11 cellular contexts compared by ENCODE assay signal in genomic region chrX:83759872-83760271, GRCh38.
DNase-seq lines count a peak whose midpoint lies in the region; ATAC-seq and TF ChIP-seq lines count a peak whose summit lies in the region.
"Had no signal": no experiment of that assay in that cellular context is flagged by ENCODE, and none has a peak within 500 bp of the region (broad histone marks: within the 10 kb centered on the region; RNA-seq: fewer than 3 reads in every experiment).

No MANE protein-coding gene starts in this region.

- H3K4me3 Mint-ChIP-seq in nephron (no peak overlapping the region), CD14-positive monocyte (no peak overlapping the region)
- H3K4me3 Mint-ChIP-seq in activated naive CD8-positive, alpha-beta T cell treated with anti-CD3 and anti-CD28 coated beads for 36 hours = no peak overlapping the region
- H3K4me3 Mint-ChIP-seq: activated B cell treated with CpG ODN at 0.5 μM for 24 hours had no signal

- H3K79me2 ChIP-seq in Karpas-422 (ENCODE audit: low read length) = no peaks in the 10 kb centered on the region

- DNase-seq in Karpas-422 = peak; percentile 74
- no peak for DNase-seq in WERI-Rb-1
- no peak for DNase-seq in CD14-positive monocyte (ENCODE audit: low spot score)
- no peak for DNase-seq in sciatic nerve (ENCODE audit: low spot score)
- no peak for DNase-seq in activated naive CD8-positive, alpha-beta T cell treated with anti-CD3 and anti-CD28 coated beads for 36 hours
- DNase-seq: activated B cell treated with CpG ODN at 0.5 μM for 24 hours had no signal

- H3K9me3 Mint-ChIP-seq in nephron (no peaks in the 10 kb centered on the region), CD14-positive monocyte (no peaks in the 10 kb centered on the region)
- no peaks in the 10 kb centered on the region for H3K9me3 Mint-ChIP-seq in activated naive CD8-positive, alpha-beta T cell treated with anti-CD3 and anti-CD28 coated beads for 36 hours
- H3K9me3 Mint-ChIP-seq: activated B cell treated with CpG ODN at 0.5 μM for 24 hours had no signal

- H3K4me1 Mint-ChIP-seq in nephron (no peaks in the 10 kb centered on the region), CD14-positive monocyte (no peaks in the 10 kb centered on the region)
- no peaks in the 10 kb centered on the region for H3K4me1 Mint-ChIP-seq in activated naive CD8-positive, alpha-beta T cell treated with anti-CD3 and anti-CD28 coated beads for 36 hours
- H3K4me1 Mint-ChIP-seq: activated B cell treated with CpG ODN at 0.5 μM for 24 hours had no signal

- H3K9me3 ChIP-seq in Karpas-422 (ENCODE audit: low read length) = no peaks in the 10 kb centered on the region
- no peaks in the 10 kb centered on the region for H3K9me3 ChIP-seq in WERI-Rb-1 (ENCODE audit: severe bottlenecking)
- H3K9me3 ChIP-seq: esophagus muscularis mucosa, HAP-1 had no signal

- no peaks in the 10 kb centered on the region for H3K27me3 ChIP-seq in Karpas-422 (ENCODE audit: low read length)
- peaks cover 2% of the 10 kb centered on the region for H3K27me3 ChIP-seq in WERI-Rb-1 (ENCODE audit: insufficient read depth, low read depth, severe bottlenecking)
- H3K27me3 ChIP-seq: esophagus muscularis mucosa had no signal

- H3K27me3 Mint-ChIP-seq in nephron (ENCODE audit: low read depth) = no peaks in the 10 kb centered on the region
- peaks cover 0 to 2% (median 2%) of the 10 kb centered on the region in 3 donors for H3K27me3 Mint-ChIP-seq in CD14-positive monocyte (ENCODE audit: low read depth in 3 of 3)
- H3K27me3 Mint-ChIP-seq in activated naive CD8-positive, alpha-beta T cell treated with anti-CD3 and anti-CD28 coated beads for 36 hours = no peaks in the 10 kb centered on the region
- H3K27me3 Mint-ChIP-seq: activated B cell treated with CpG ODN at 0.5 μM for 24 hours had no signal

- no peak overlapping the region for H3K27ac Mint-ChIP-seq in nephron
- no peak overlapping the region for H3K27ac Mint-ChIP-seq in CD14-positive monocyte
- no peak overlapping the region for H3K27ac Mint-ChIP-seq in activated naive CD8-positive, alpha-beta T cell treated with anti-CD3 and anti-CD28 coated beads for 36 hours
- H3K27ac Mint-ChIP-seq: activated B cell treated with CpG ODN at 0.5 μM for 24 hours had no signal

- ATAC-seq in sciatic nerve = no peak
- no peak for ATAC-seq in GM18873 (IDR thresholded peaks at IDR 0.05; ENCODE audit: low FRiP score, unreplicated experiment)

- intact Hi-C loops in CD14-positive monocyte (cut with micrococcal nuclease) = no loop called here
- intact Hi-C loops in sciatic nerve (cut with DNase I) = no loop called here

- H3K9ac ChIP-seq in Karpas-422 (ENCODE audit: low read length) = no peak overlapping the region

- H3K27ac ChIP-seq in Karpas-422 (ENCODE audit: low read length) (no peak overlapping the region), WERI-Rb-1 (no peak overlapping the region)
- H3K27ac ChIP-seq: esophagus muscularis mucosa had no signal

- H3K4me1 ChIP-seq in Karpas-422 (ENCODE audit: low read length) = no peaks in the 10 kb centered on the region
- H3K4me1 ChIP-seq: esophagus muscularis mucosa, HAP-1 had no signal

- H3K4me2 ChIP-seq in Karpas-422 (ENCODE audit: low read depth, low read length, poor library complexity, severe bottlenecking) = no peak overlapping the region

- no peaks in the 10 kb centered on the region for H4K20me1 ChIP-seq in Karpas-422 (ENCODE audit: insufficient read depth, low read depth, low read length)

- H3K9me2 ChIP-seq in Karpas-422 (replicated peaks; ENCODE audit: insufficient read depth, low read length) = no peaks in the 10 kb centered on the region

- TF ChIP-seq CTCF in GM12872 (IDR thresholded peaks at IDR 0.05; ENCODE audit: insufficient read depth, low read depth, low read length) (peak; percentile 36; the same call in 1 of the 3 replicates), WERI-Rb-1 (IDR thresholded peaks at IDR 0.05; ENCODE audit: low read depth, low read length) (peak; percentile 23; the same call in 1 of the 2 replicates), nephron (IDR thresholded peaks at IDR 0.05; ENCODE audit: unreplicated experiment in 3 of 3) (peak; percentile 31 to 59 (median 32)), CD14-positive monocyte (IDR thresholded peaks at IDR 0.05) (no peak)

- H3K4me3 ChIP-seq in Karpas-422 (ENCODE audit: low read length) (no peak overlapping the region), WERI-Rb-1 (ENCODE audit: low read depth, low read length) (no peak overlapping the region)
- H3K4me3 ChIP-seq: esophagus muscularis mucosa, HAP-1 had no signal

- H2AFZ ChIP-seq in Karpas-422 (ENCODE audit: low read length) = no peak overlapping the region

- H3K36me3 ChIP-seq in Karpas-422 (ENCODE audit: insufficient read depth, low read length) (no peaks in the 10 kb centered on the region), WERI-Rb-1 (no peaks in the 10 kb centered on the region)
- H3K36me3 ChIP-seq: esophagus muscularis mucosa, HAP-1 had no signal

- H3K36me3 Mint-ChIP-seq in nephron (ENCODE audit: low read depth) (no peaks in the 10 kb centered on the region), CD14-positive monocyte (no peaks in the 10 kb centered on the region)
- H3K36me3 Mint-ChIP-seq in activated naive CD8-positive, alpha-beta T cell treated with anti-CD3 and anti-CD28 coated beads for 36 hours = no peaks in the 10 kb centered on the region
